In genomic region chr12:128823216-128823915, GRCh38 we compare ENCODE assay signal across 8 cellular contexts. TPM values are rescaled to one million over a fixed set of nuclear protein-coding genes. Genes with fewer than 3 reads are reported as not detected.
DNase-seq lines count a peak whose midpoint lies in the region; ATAC-seq, FAIRE-seq and TF ChIP-seq lines count a peak whose summit lies in the region.

No MANE protein-coding gene starts in this region.

- H3K4me3 ChIP-seq in GM12878 (peak overlapping the region; percentile 98), keratinocyte (ENCODE audit: control insufficient read depth in 2 of 3, extremely low read depth in 1 of 3, insufficient read depth in 2 of 3, low read depth in 1 of 3, low read length in 3 of 3) (peak overlapping the region; percentile 78 to 95 (median 90))

- H2AFZ ChIP-seq in GM12878 (ENCODE audit: control insufficient read depth, low read depth, low read length) (no peak overlapping the region), keratinocyte (ENCODE audit: control insufficient read depth, low read length) (peak overlapping the region; percentile 81)

- no peak for TF ChIP-seq CTCF in GM12878 (IDR thresholded peaks at IDR 0.05 in 2 of 3, conservative IDR thresholded peaks at IDR 0.05 in 1 of 3; ENCODE audit: control insufficient read depth in 2 of 3, extremely low read depth in 1 of 3, insufficient read depth in 1 of 3, low read depth in 3 of 3, low read length in 3 of 3)
- TF ChIP-seq CTCF in keratinocyte (optimal IDR thresholded peaks at IDR 0.05 in 1 of 3, IDR thresholded peaks at IDR 0.05 in 1 of 3, conservative IDR thresholded peaks at IDR 0.05 in 1 of 3; ENCODE audit: extremely low read depth in 1 of 3, insufficient read depth in 2 of 3, low read length in 3 of 3) = peak in 1 of 3 experiments; percentile 3

- no peak for TF ChIP-seq RAD21 in GM12878 (IDR thresholded peaks at IDR 0.05; ENCODE audit: insufficient read depth, low read depth, low read length)

- POLR2A ChIA-PET in GM12878 (lab: Charles Lee) = interaction anchor here (0.6 to 4.6 kb wide), 21 partner anchors 8 to 119 kb away, joined by 3 to 144 read pairs (median 5); partner anchors contain the start of gene GLT1D1

- peaks cover 2 to 10% of the 10 kb centered on the region in 2 experiments; a peak in 3 of 4 replicates for H3K36me3 ChIP-seq in GM12878 (ENCODE audit: control insufficient read depth in 2 of 2, insufficient read depth in 2 of 2, low read length in 1 of 2)
- peaks cover 8 to 9% of the 10 kb centered on the region in 2 experiments for H3K36me3 ChIP-seq in keratinocyte (ENCODE audit: control insufficient read depth in 2 of 2, extremely low read depth in 1 of 2, insufficient read depth in 2 of 2, low read length in 2 of 2)

- H3K27ac ChIP-seq in GM12878 (ENCODE audit: control insufficient read depth, insufficient read depth) (peak overlapping the region; percentile 94), keratinocyte (ENCODE audit: control insufficient read depth, insufficient read depth, low read length) (peak overlapping the region; percentile 63)

- H3K9ac ChIP-seq in GM12878 (ENCODE audit: control insufficient read depth, insufficient read depth, low read length) = peak overlapping the region; percentile 88
- H3K9ac ChIP-seq in keratinocyte (ENCODE audit: control insufficient read depth, extremely low read depth, insufficient read depth, low read length) = peak overlapping the region; percentile 81

- ATAC-seq in HG02678 (IDR thresholded peaks at IDR 0.05; ENCODE audit: unreplicated experiment) = peak; percentile 23
- ATAC-seq in GM12878 = peak; percentile 6

- TF ChIP-seq EP300 in GM12878 (IDR thresholded peaks at IDR 0.05; ENCODE audit: borderline replicate concordance in 1 of 2, control insufficient read depth in 1 of 2, low read depth in 2 of 2, low read length in 2 of 2) = no peak

- H3K9me1 ChIP-seq in keratinocyte (ENCODE audit: control insufficient read depth, extremely low read depth, insufficient read depth, low read length) = no peaks in the 10 kb centered on the region

- in situ Hi-C loops in GM12878 (cut with MboI) = no loop called here

- RAD21 ChIA-PET in GM12878 (lab: Charles Lee; ENCODE audit: unreplicated experiment) = interaction anchor here (0.8 to 4.6 kb wide), 15 partner anchors 8 to 146 kb away, joined by 3 to 127 read pairs (median 6); no protein-coding TSS in a partner anchor

- no peaks in the 10 kb centered on the region for H3K27me3 Mint-ChIP-seq in stimulated activated naive CD8-positive, alpha-beta T cell treated with anti-CD3 and anti-CD28 coated beads, Interleukin-15, Interleukin-2, amounts not matched to agents 100 ng/mL and 50 ng/mL, for 24 hours

- H3K4me3 Mint-ChIP-seq in stimulated activated naive CD8-positive, alpha-beta T cell treated with anti-CD3 and anti-CD28 coated beads, Interleukin-15, Interleukin-2, amounts not matched to agents 100 ng/mL and 50 ng/mL, for 24 hours = peak overlapping the region; percentile 86

- peak; percentile 19 for DNase-seq in activated gamma-delta T cell treated with Interleukin-2 at 50 U/mL for 16 hours
- no peak for DNase-seq in activated gamma-delta T cell (lab: John Stamatoyannopoulos, UW)
- peak; percentile 41 for DNase-seq in NCI-H146 treated with DMSO at 0.1 percent for 48 hours (lab: John Stamatoyannopoulos, UW; ENCODE audit: unreplicated experiment)
- DNase-seq in GM12878 (ENCODE audit: low read depth, low spot score) = no peak
- no peak for DNase-seq in keratinocyte (ENCODE audit: low read depth, low spot score)
- no peak for DNase-seq in pons (ENCODE audit: low spot score)

- CTCF ChIA-PET in GM12878 (lab: Yijun Ruan, JAX) = interaction anchor here (0.8 to 6.0 kb wide), 11 partner anchors 9 to 145 kb away, joined by 3 to 51 read pairs (median 4); no protein-coding TSS in a partner anchor

- H3K4me1 Mint-ChIP-seq in stimulated activated naive CD8-positive, alpha-beta T cell treated with anti-CD3 and anti-CD28 coated beads, Interleukin-15, Interleukin-2, amounts not matched to agents 100 ng/mL and 50 ng/mL, for 24 hours (ENCODE audit: low read depth) = peaks cover 43% of the 10 kb centered on the region

- peak; percentile 80 for TF ChIP-seq POLR2A in GM12878 (IDR thresholded peaks at IDR 0.05; ENCODE audit: low read depth, low read length)

- H3K36me3 Mint-ChIP-seq in stimulated activated naive CD8-positive, alpha-beta T cell treated with anti-CD3 and anti-CD28 coated beads, Interleukin-15, Interleukin-2, amounts not matched to agents 100 ng/mL and 50 ng/mL, for 24 hours (ENCODE audit: low read depth) = peaks cover 23% of the 10 kb centered on the region

- SMC1A ChIA-PET in GM12878 (lab: Charles Lee; ENCODE audit: uncharacterized antibody, unreplicated experiment) = interaction anchor here (0.9 to 4.5 kb wide), 8 partner anchors 13 to 115 kb away, joined by 3 to 112 read pairs (median 10); no protein-coding TSS in a partner anchor

- no TSS peak for BruUV-seq in GM12878 (replicated peaks; lab: Mats Ljungman, UMichigan)

- WGBS in GM12878 (ENCODE audit: insufficient coverage, insufficient replicate concordance, low lambda C conversion rate, missing lambda C conversion rate) = 1% methylated on average over 70 of the region's 88 CpGs

- H3K27ac Mint-ChIP-seq in stimulated activated naive CD8-positive, alpha-beta T cell treated with anti-CD3 and anti-CD28 coated beads, Interleukin-15, Interleukin-2, amounts not matched to agents 100 ng/mL and 50 ng/mL, for 24 hours = peak overlapping the region; percentile 31

- FAIRE-seq in GM12878 (lab: Jason Lieb, UNC) (no peak), keratinocyte (lab: Jason Lieb, UNC) (no peak)

- H3K79me2 ChIP-seq in GM12878 (ENCODE audit: control insufficient read depth, insufficient read depth, low read length) = peaks cover 63% of the 10 kb centered on the region
- H3K79me2 ChIP-seq in keratinocyte (ENCODE audit: control insufficient read depth, insufficient read depth, low read length) = peaks cover 51% of the 10 kb centered on the region

- H3K4me2 ChIP-seq in GM12878 (ENCODE audit: control insufficient read depth, insufficient read depth) (peak overlapping the region; percentile 82), keratinocyte (ENCODE audit: control insufficient read depth, extremely low read depth, insufficient read depth, low read depth, low read length) (peak overlapping the region; percentile 75)

- H3K9me3 Mint-ChIP-seq in stimulated activated naive CD8-positive, alpha-beta T cell treated with anti-CD3 and anti-CD28 coated beads, Interleukin-15, Interleukin-2, amounts not matched to agents 100 ng/mL and 50 ng/mL, for 24 hours = no peaks in the 10 kb centered on the region

- intact Hi-C loops in GM12878 (cut with micrococcal nuclease; ENCODE audit: unreplicated experiment) = no loop called here

- H3K9me3 ChIP-seq in GM12878 (replicated peaks; ENCODE audit: control insufficient read depth, insufficient read depth, low read length) (peaks cover 6% of the 10 kb centered on the region), keratinocyte (ENCODE audit: control insufficient read depth, low read depth, low read length) (no peaks in the 10 kb centered on the region)

- H4K20me1 ChIP-seq in GM12878 (ENCODE audit: control insufficient read depth, insufficient read depth) (no peaks in the 10 kb centered on the region), keratinocyte (ENCODE audit: control insufficient read depth, extremely low read depth, insufficient read depth, low read length) (peaks cover 3% of the 10 kb centered on the region)

- dilution Hi-C loops in keratinocyte (cut with MboI; ENCODE audit: extremely low pct_ligation_motif_present, low sequenced_read_pairs) = no loop called here

- H3K27me3 ChIP-seq in GM12878 (replicated peaks in 1 of 2; ENCODE audit: control insufficient read depth in 2 of 2, insufficient read depth in 2 of 2, low read length in 1 of 2) (no peaks in the 10 kb centered on the region), keratinocyte (ENCODE audit: control insufficient read depth, extremely low read depth, insufficient read depth, low read length) (no peaks in the 10 kb centered on the region)

- H3K4me1 ChIP-seq in GM12878 (ENCODE audit: control insufficient read depth, insufficient read depth, low read length) (peaks cover 26% of the 10 kb centered on the region), keratinocyte (ENCODE audit: control insufficient read depth, extremely low read depth, insufficient read depth, low read length) (peaks cover 15% of the 10 kb centered on the region)

RNA-seq across cellular contexts. Expression of gene SLC15A4, which starts 0.4 kb away (rescaled TPM):
- 830 and 863 TPM in 2 replicates for total RNA-seq in GM12878 (2013; cell fraction: nucleolus; rRNA removed)
- total RNA-seq in GM12878 (2014; rRNA removed) (46.0 and 49.5 TPM in 2 replicates), GM12878 (2014; rRNA removed; fragmentation: Illumina TruSeq; extraction: Trizol) (36.8 and 37.5 TPM in 2 replicates), GM12878 (2021) (40.3 and 44.5 TPM in 2 replicates)
- 45.1 TPM for polyA plus RNA-seq in GM12878 (2011; ENCODE audit: low read depth)
- polyA plus RNA-seq in GM12878 (2011; rRNA removed) (256 and 257 TPM in 2 replicates), GM12878 (2014; fragmentation: Illumina TruSeq; extraction: Trizol) (36.4 and 44.8 TPM in 2 replicates), GM12878 (2014; fragmentation: Nextera tagmentation; extraction: Ambion mirVana) (10 to 100 TPM; 17.6 to 24.7 TPM), GM12878 (2014; rRNA removed) (36.8 and 41.6 TPM in 2 replicates), GM12878 (2016; fragmentation: Nextera tagmentation; extraction: Ambion mirVana) (10 to 100 TPM; 12.7 to 15.1 TPM), keratinocyte (35.9 to 39.3 TPM (median 36.6 TPM) in 3 replicates)
- 161 and 187 TPM in 2 replicates for polyA plus RNA-seq in GM12878 (2011; cell fraction: cytosol; rRNA removed)
- 216 and 284 TPM in 2 replicates for polyA plus RNA-seq in GM12878 (2011; cell fraction: nucleus; rRNA removed)
- 58.1 and 84.6 TPM in 2 replicates for polyA plus RNA-seq in GM12878 (2012)
- polyA minus RNA-seq in GM12878 (2011; rRNA and poly(A)+ RNA removed) = 315 and 350 TPM in 2 replicates
- polyA minus RNA-seq in GM12878 (2011; cell fraction: cytosol; rRNA and poly(A)+ RNA removed) = 107 and 115 TPM in 2 replicates
- polyA minus RNA-seq in GM12878 (2011; cell fraction: nucleus; rRNA and poly(A)+ RNA removed) = 222 and 331 TPM in 2 replicates
- 7.4 TPM for polyA plus RNA-seq in keratinocyte (2011; ENCODE audit: low read depth)
- polyA plus RNA-seq in keratinocyte (2011; cell fraction: cytosol; rRNA removed) = 17.6 and 25.1 TPM in 2 replicates
- polyA plus RNA-seq in keratinocyte (2011; cell fraction: nucleus; rRNA removed) = 65.6 and 73.5 TPM in 2 replicates
- polyA plus RNA-seq in keratinocyte (2012; ENCODE audit: low replicate concordance) = 26.5 and 28.0 TPM in 2 replicates
- polyA minus RNA-seq in keratinocyte = 39.8 to 54.0 TPM (median 43.7 TPM) in 3 replicates
- polyA minus RNA-seq in keratinocyte (2011; cell fraction: cytosol; rRNA and poly(A)+ RNA removed) = 40.7 TPM
- polyA minus RNA-seq in keratinocyte (2011; cell fraction: nucleus; rRNA and poly(A)+ RNA removed) = 52.7 and 67.2 TPM in 2 replicates

RNA-seq across cellular contexts. Expression of gene GLT1D1, which starts 29.9 kb away (rescaled TPM):
- 21.7 and 24.4 TPM in 2 replicates for total RNA-seq in GM12878 (2013; cell fraction: nucleolus; rRNA removed)
- 2.4 and 2.5 TPM in 2 replicates for total RNA-seq in GM12878 (2014; rRNA removed)
- total RNA-seq in GM12878 (2014; rRNA removed; fragmentation: Illumina TruSeq; extraction: Trizol) = 2.6 and 3.0 TPM in 2 replicates
- total RNA-seq in GM12878 (2021) = 4.1 and 4.2 TPM in 2 replicates
- 2.3 TPM for polyA plus RNA-seq in GM12878 (2011; ENCODE audit: low read depth)
- polyA plus RNA-seq in GM12878 (2011; rRNA removed) = 62.8 and 71.4 TPM in 2 replicates
- polyA plus RNA-seq in GM12878 (2011; cell fraction: cytosol; rRNA removed) = 59.7 and 62.9 TPM in 2 replicates
- polyA plus RNA-seq in GM12878 (2011; cell fraction: nucleus; rRNA removed) = 37.7 and 42.3 TPM in 2 replicates
- 5.0 and 5.5 TPM in 2 replicates for polyA plus RNA-seq in GM12878 (2012)
- 3.2 and 3.7 TPM in 2 replicates for polyA plus RNA-seq in GM12878 (2014; fragmentation: Illumina TruSeq; extraction: Trizol)
- polyA plus RNA-seq in GM12878 (2014; fragmentation: Nextera tagmentation; extraction: Ambion mirVana) = under 1 TPM; 0.42 to 0.53 TPM
- polyA plus RNA-seq in GM12878 (2014; rRNA removed) = 3.0 TPM in 2 replicates
- polyA plus RNA-seq in GM12878 (2016; fragmentation: Nextera tagmentation; extraction: Ambion mirVana) = 1 to 10 TPM; 1.7 to 3.8 TPM
- 61.7 and 63.7 TPM in 2 replicates for polyA minus RNA-seq in GM12878 (2011; rRNA and poly(A)+ RNA removed)
- polyA minus RNA-seq in GM12878 (2011; cell fraction: cytosol; rRNA and poly(A)+ RNA removed) = 23.4 and 23.9 TPM in 2 replicates
- 12.7 and 17.6 TPM in 2 replicates for polyA minus RNA-seq in GM12878 (2011; cell fraction: nucleus; rRNA and poly(A)+ RNA removed)
- polyA plus RNA-seq in keratinocyte = not detected in 3 replicates
- not detected for polyA plus RNA-seq in keratinocyte (2011; ENCODE audit: low read depth)
- not detected in 2 replicates for polyA plus RNA-seq in keratinocyte (2011; cell fraction: cytosol; rRNA removed)
- polyA plus RNA-seq in keratinocyte (2011; cell fraction: nucleus; rRNA removed) = not detected in 2 replicates
- polyA plus RNA-seq in keratinocyte (2012; ENCODE audit: low replicate concordance) = not detected in 2 replicates
- polyA minus RNA-seq in keratinocyte = not detected in 3 replicates
- polyA minus RNA-seq in keratinocyte (2011; cell fraction: cytosol; rRNA and poly(A)+ RNA removed) = not detected
- polyA minus RNA-seq in keratinocyte (2011; cell fraction: nucleus; rRNA and poly(A)+ RNA removed) = not detected in 2 replicates

Comparison
In these comparisons a context has a peak if more than half of its experiments do, and no peak if none do; other contexts are left out.
1. DNase-seq: peak in activated gamma-delta T cell treated with Interleukin-2 at 50 U/mL for 16 hours (single experiment) and NCI-H146 treated with DMSO at 0.1 percent for 48 hours (single experiment); none in activated gamma-delta T cell (single experiment), GM12878 (single experiment), keratinocyte (single experiment) and pons (single experiment).